In genomic region chr15:60655252-60655651, GRCh38 we compare ENCODE assay signal across 24 cellular contexts.
DNase-seq lines count a peak whose midpoint lies in the region; FAIRE-seq and TF ChIP-seq lines count a peak whose summit lies in the region.
"Had no signal": no experiment of that assay in that cellular context is flagged by ENCODE, and none has a peak within 500 bp of the region (broad histone marks: within the 10 kb centered on the region; RNA-seq: fewer than 3 reads in every experiment).

No MANE protein-coding gene starts in this region.

- H2BK12ac ChIP-seq in H1 (ENCODE audit: low read depth, low read length) = no peak overlapping the region

- peaks cover 3% of the 10 kb centered on the region for H3K27me3 Mint-ChIP-seq in activated CD4-positive, alpha-beta T cell treated with anti-CD3 and anti-CD28 coated beads, Interleukin-2, amount 10 ng/mL, durations not matched to agents 24 days and 14 days
- H3K27me3 Mint-ChIP-seq: CD4-positive, alpha-beta memory T cell; CD4-positive, CD25-positive, alpha-beta regulatory T cell; CD8-positive, alpha-beta memory T cell had no signal

- CTCF ChIA-PET in H1 (lab: Charles Lee; ENCODE audit: partially characterized antibody) = interaction anchor here (0.6 to 1.2 kb wide), 3 partner anchors 261 to 1393 kb away, joined by 3 to 4 read pairs (median 3); no protein-coding TSS in a partner anchor

- no peak overlapping the region for H3K14ac ChIP-seq in H1 (ENCODE audit: insufficient read length)

- peaks cover 0 to 24% (median 8%) of the 10 kb centered on the region in 4 experiments; a peak in 5 of 7 replicates for H3K4me1 ChIP-seq in H1 (replicated peaks in 1 of 4; ENCODE audit: control insufficient read depth in 3 of 4, insufficient read depth in 4 of 4, low read length in 3 of 4)
- H3K4me1 ChIP-seq in ascending aorta = peaks cover 0 to 3% of the 10 kb centered on the region in 2 donors

- H3K79me1 ChIP-seq in H1 (ENCODE audit: low read depth, low read length) = no peaks in the 10 kb centered on the region

- WGBS in H1 (ENCODE audit: extremely low coverage in 1 of 2, insufficient coverage in 1 of 2, insufficient read length in 1 of 2, insufficient replicate concordance in 2 of 2, low coverage in 1 of 2, low lambda C conversion rate in 2 of 2, missing lambda C conversion rate in 1 of 2), 2 experiments = 93% methylated on average over 3 of the region's 3 CpGs; no CpG with 5 or more reads in 1 of the 2 experiments

- no peak overlapping the region for H2AFZ ChIP-seq in H1 (ENCODE audit: low read length)

- 0 out of 2 replicates have a peak overlapping the region, but pooled peaks have one; percentile 23 for H2BK20ac ChIP-seq in H1 (ENCODE audit: low read length)

- no peak overlapping the region for H4K5ac ChIP-seq in H1 (ENCODE audit: insufficient read length, low read depth, low read length)

- no peak for TF ChIP-seq RAD21 in H1 (IDR thresholded peaks at IDR 0.05 in 1 of 2, conservative IDR thresholded peaks at IDR 0.05 in 1 of 2; ENCODE audit: low read depth in 2 of 2, low read length in 2 of 2)

- H3K27ac ChIP-seq in H1 (ENCODE audit: low read depth, low read length) (no peak overlapping the region), ascending aorta (no peak overlapping the region)
- H3K27ac ChIP-seq: BLaER1 had no signal

- H3K9me3 Mint-ChIP-seq in activated CD4-positive, alpha-beta T cell treated with anti-CD3 and anti-CD28 coated beads, Interleukin-2, amount 10 ng/mL, durations not matched to agents 24 days and 14 days = no peaks in the 10 kb centered on the region
- H3K9me3 Mint-ChIP-seq: CD14-positive monocyte; CD4-positive, alpha-beta memory T cell; CD4-positive, CD25-positive, alpha-beta regulatory T cell; CD8-positive, alpha-beta memory T cell had no signal

- H2BK120ac ChIP-seq in H1 (replicated peaks; ENCODE audit: low read depth, low read length) = no peak overlapping the region

- no peaks in the 10 kb centered on the region for H3K27me3 ChIP-seq in H1 (replicated peaks in 1 of 4; ENCODE audit: control insufficient read depth in 3 of 4, extremely low read depth in 1 of 4, insufficient read depth in 3 of 4, low read length in 3 of 4)
- no peaks in the 10 kb centered on the region for H3K27me3 ChIP-seq in ascending aorta
- H3K27me3 ChIP-seq: BE2C, BLaER1 had no signal

- DNase-seq in GM12891 (ENCODE audit: insufficient read length, low spot score) (no peak), H1 (ENCODE audit: low read depth in 1 of 2, low spot score in 2 of 2) (no peak), islet precursor cell (peak; percentile 61), DMS53 (lab: John Stamatoyannopoulos, UW) (no peak), ascending aorta (ENCODE audit: low spot score in 2 of 2) (no peak), SW 1271 (lab: John Stamatoyannopoulos, UW) (no peak)
- DNase-seq in activated CD4-positive, alpha-beta T cell treated with anti-CD3 and anti-CD28 coated beads, Interleukin-2, amount 10 ng/mL, durations not matched to agents 24 days and 14 days = no peak
- DNase-seq: 8988T; ACHN; BE2C; C1 segment of cervical spinal cord; CD4-positive, alpha-beta memory T cell; CD4-positive, CD25-positive, alpha-beta regulatory T cell; CD8-positive, alpha-beta memory T cell; COR-L47; DMS 273 treated with DMSO at 0.1 percent for 48 hours; DMS153; DMS79 treated with DMSO at 0.1 percent for 48 hours; GDM1 had no signal

- H4K8ac ChIP-seq in H1 (ENCODE audit: extremely low read depth, insufficient read depth, low read length) = no peak overlapping the region

- no peak overlapping the region for H3K18ac ChIP-seq in H1 (ENCODE audit: extremely low read depth, low read length)

- H4K91ac ChIP-seq in H1 (replicated peaks; ENCODE audit: insufficient read length, low read length) = no peak overlapping the region

- peaks cover 29% of the 10 kb centered on the region for H3K4me1 Mint-ChIP-seq in activated CD4-positive, alpha-beta T cell treated with anti-CD3 and anti-CD28 coated beads, Interleukin-2, amount 10 ng/mL, durations not matched to agents 24 days and 14 days

- no peaks in the 10 kb centered on the region for H3K79me2 ChIP-seq in H1 (ENCODE audit: control insufficient read depth in 1 of 2, insufficient read depth in 2 of 2, low read length in 2 of 2)

- TF ChIP-seq EP300 in H1 (IDR thresholded peaks at IDR 0.05; ENCODE audit: borderline replicate concordance in 1 of 2, low read depth in 2 of 2, low read length in 2 of 2) = no peak

- H2AK5ac ChIP-seq in H1 (ENCODE audit: low read depth, low read length) = no peak overlapping the region

- H3K23ac ChIP-seq in H1 (ENCODE audit: insufficient read length) = no peak overlapping the region

- H3K36me3 ChIP-seq in H1 (ENCODE audit: control insufficient read depth in 2 of 4, insufficient read depth in 4 of 4, low read length in 3 of 4) = no peaks in the 10 kb centered on the region
- no peaks in the 10 kb centered on the region for H3K36me3 ChIP-seq in ascending aorta
- H3K36me3 ChIP-seq: BE2C, BLaER1 had no signal

- no peak overlapping the region for H3K9ac ChIP-seq in H1 (replicated peaks in 1 of 4; ENCODE audit: extremely low read depth in 1 of 4, low read depth in 3 of 4, low read length in 3 of 4)
- H3K9ac ChIP-seq: BLaER1 had no signal

- no peak overlapping the region for H3K4ac ChIP-seq in H1 (replicated peaks; ENCODE audit: insufficient read length, low read depth, low read length)

- H3K4me3 ChIP-seq in H1 (ENCODE audit: extremely low read depth in 1 of 4, insufficient read depth in 2 of 4, low read depth in 3 of 4, low read length in 4 of 4) = no peak overlapping the region
- no peak overlapping the region for H3K4me3 ChIP-seq in ascending aorta
- H3K4me3 ChIP-seq: BLaER1, GM12878 had no signal

- intact Hi-C loops in ascending aorta (cut with DNase I) = no loop called here
- intact Hi-C loops in activated CD4-positive, alpha-beta T cell treated with anti-CD3 and anti-CD28 coated beads, Interleukin-2, amount 10 ng/mL, durations not matched to agents 24 days and 14 days (cut with micrococcal nuclease) = no loop called here

- no peak overlapping the region for H3K56ac ChIP-seq in H1 (replicated peaks; ENCODE audit: insufficient read length, low read depth, low read length)

- no peak overlapping the region for H2BK15ac ChIP-seq in H1 (ENCODE audit: low read length)

- H3K4me3 Mint-ChIP-seq in activated CD4-positive, alpha-beta T cell treated with anti-CD3 and anti-CD28 coated beads, Interleukin-2, amount 10 ng/mL, durations not matched to agents 24 days and 14 days = no peak overlapping the region
- H3K4me3 Mint-ChIP-seq: CD14-positive monocyte; CD4-positive, alpha-beta memory T cell; CD4-positive, CD25-positive, alpha-beta regulatory T cell; CD8-positive, alpha-beta memory T cell had no signal

- TF ChIP-seq POLR2A in GM12891 (IDR thresholded peaks at IDR 0.05; ENCODE audit: low read depth, low read length) (no peak), H1 (IDR thresholded peaks at IDR 0.05; ENCODE audit: control extremely low read depth in 1 of 2, low read depth in 2 of 2, low read length in 2 of 2) (no peak)

- H3K4me2 ChIP-seq in H1 (ENCODE audit: insufficient read depth in 1 of 2, low read depth in 2 of 2, low read length in 2 of 2) = no peak overlapping the region

- H3K9me3 ChIP-seq in H1 (ENCODE audit: insufficient read depth in 2 of 2, low read depth in 1 of 2, low read length in 1 of 2) (no peaks in the 10 kb centered on the region), ascending aorta (no peaks in the 10 kb centered on the region)
- H3K9me3 ChIP-seq: BE2C, BLaER1 had no signal

- no peaks in the 10 kb centered on the region for H3K36me3 Mint-ChIP-seq in activated CD4-positive, alpha-beta T cell treated with anti-CD3 and anti-CD28 coated beads, Interleukin-2, amount 10 ng/mL, durations not matched to agents 24 days and 14 days (ENCODE audit: low read depth)
- H3K36me3 Mint-ChIP-seq: CD14-positive monocyte; CD4-positive, CD25-positive, alpha-beta regulatory T cell had no signal

- H2BK5ac ChIP-seq in H1 (ENCODE audit: low read depth, low read length) = no peak overlapping the region

- no peak overlapping the region for H3K27ac Mint-ChIP-seq in activated CD4-positive, alpha-beta T cell treated with anti-CD3 and anti-CD28 coated beads, Interleukin-2, amount 10 ng/mL, durations not matched to agents 24 days and 14 days
- H3K27ac Mint-ChIP-seq: CD14-positive monocyte; CD4-positive, CD25-positive, alpha-beta regulatory T cell had no signal

- H4K20me1 ChIP-seq in H1 (replicated peaks in 1 of 2; ENCODE audit: control insufficient read depth in 1 of 2, insufficient read depth in 2 of 2, low read length in 2 of 2) = no peaks in the 10 kb centered on the region
- H4K20me1 ChIP-seq: BLaER1 had no signal

- no peaks in the 10 kb centered on the region; the same call in 1 of the 2 replicates for H3K23me2 ChIP-seq in H1 (ENCODE audit: low read depth, low read length)

- POLR2A ChIA-PET in H1 (lab: Charles Lee; ENCODE audit: partially characterized antibody) = no interaction called here

- TF ChIP-seq CTCF in H1 (IDR thresholded peaks at IDR 0.05; ENCODE audit: control extremely low read depth in 1 of 3, insufficient read depth in 1 of 3, low read depth in 1 of 3, low read length in 3 of 3) = no peak
- no peak for TF ChIP-seq CTCF in ascending aorta (IDR thresholded peaks at IDR 0.05)

- FAIRE-seq in GM12891 (lab: Jason Lieb, UNC) = peak; percentile 38
- FAIRE-seq in H1 (lab: Jason Lieb, UNC) = no peak
- FAIRE-seq: A204.1, GM12878, GM19239 had no signal

TF ChIP-seq in GM12891, 5 proteins besides CTCF, POLR2A, EP300 and RAD21:
- TF ChIP-seq SPI1 (IDR thresholded peaks at IDR 0.05; ENCODE audit: low read depth, low read length) = no peak
- TF ChIP-seq TAF1 (IDR thresholded peaks at IDR 0.05; ENCODE audit: low read depth, low read length) = no peak
- TF ChIP-seq PAX5 (IDR thresholded peaks at IDR 0.05; ENCODE audit: insufficient read depth, low read length, severe bottlenecking) = no peak
- TF ChIP-seq POLR2AphosphoS5 (IDR thresholded peaks at IDR 0.05; ENCODE audit: low read depth, low read length) = no peak
- no peak for TF ChIP-seq POU2F2 (IDR thresholded peaks at IDR 0.05; ENCODE audit: low read depth, low read length)

TF ChIP-seq in H1, 55 proteins besides CTCF, POLR2A, EP300 and RAD21:
- no peak for TF ChIP-seq KDM4A (IDR thresholded peaks at IDR 0.05; ENCODE audit: low read depth, low read length, severe bottlenecking)
- no peak for TF ChIP-seq BRCA1 (IDR thresholded peaks at IDR 0.05; ENCODE audit: low read depth, low read length)
- no peak for TF ChIP-seq GABPA (IDR thresholded peaks at IDR 0.05; ENCODE audit: borderline replicate concordance, insufficient read depth, low read length)
- TF ChIP-seq, protein P1, sequence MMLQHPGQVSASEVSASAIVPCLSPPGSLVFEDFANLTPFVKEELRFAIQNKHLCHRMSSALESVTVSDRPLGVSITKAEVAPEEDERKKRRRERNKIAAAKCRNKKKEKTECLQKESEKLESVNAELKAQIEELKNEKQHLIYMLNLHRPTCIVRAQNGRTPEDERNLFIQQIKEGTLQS (IDR thresholded peaks at IDR 0.05; ENCODE audit: insufficient read depth, low read depth, low read length) = no peak
- no peak for TF ChIP-seq SP2 (IDR thresholded peaks at IDR 0.05; ENCODE audit: low read length)
- TF ChIP-seq JUN (IDR thresholded peaks at IDR 0.05; ENCODE audit: low read depth, low read length) = no peak
- no peak for TF ChIP-seq NANOG (IDR thresholded peaks at IDR 0.05; ENCODE audit: insufficient read depth, low read depth, low read length, poor library complexity, severe bottlenecking)
